Comparison of ENCODE assay signal across 8 cellular contexts in genomic region chr2:70086838-70087702, GRCh38. TPM values are rescaled to one million over a fixed set of nuclear protein-coding genes. Genes with fewer than 3 reads are reported as not detected.
DNase-seq lines count a peak whose midpoint lies in the region; ATAC-seq and TF ChIP-seq lines count a peak whose summit lies in the region.

TSS of gene PCBP1 (plus strand) at chr2:70087477. CDS start at chr2:70087744, 267 bp downstream.

- 0 to 1% methylated on average over 69 to 87 of the region's 94 CpGs for WGBS in heart right ventricle, 2 donors
- WGBS in transverse colon (ENCODE audit: low coverage in 1 of 2), 2 donors: 1% methylated on average over 56 of the region's 94 CpGs; no CpG with 5 or more reads in 1 of the 2 donors

- H3K4me3 ChIP-seq in heart right ventricle (peak within 1 kb of the TSS; percentile 53 to 98 (median 86)), transverse colon (peak within 1 kb of the TSS; percentile 74 to 88 (median 80))

- TF ChIP-seq POLR2A in transverse colon (IDR thresholded peaks at IDR 0.05): peak; percentile 91

- H3K36me3 Mint-ChIP-seq in T-helper 17 cell (ENCODE audit: low read depth): peaks cover 7% of the 10 kb centered on the region

- peak within 1 kb of the TSS; percentile 100 for H3K27ac Mint-ChIP-seq in T-helper 17 cell

- H3K36me3 ChIP-seq in heart right ventricle: peaks cover 0 to 41% (median 16%) of the 10 kb centered on the region in 9 donors
- no peaks in the 10 kb centered on the region for H3K36me3 ChIP-seq in transverse colon

- intact Hi-C loops in heart right ventricle (cut with DNase I) (loop anchor here (1.0 to 5.0 kb wide), 11 partner anchors 35 to 175 kb away; partner anchors contain the start of gene MXD1 (in 4 of the 10)), posterior cingulate gyrus (cut with DNase I) (loop anchor here (1.0 to 5.0 kb wide), 3 partner anchors 40 to 260 kb away; partner anchors contain the start of gene GMCL1), transverse colon (cut with DNase I; ENCODE audit: low total_unique reads) (loop anchor here (1.0 kb wide), 1 partner anchor 55 kb away; no protein-coding TSS in a partner anchor)

- H3K27ac ChIP-seq in heart right ventricle (peak within 1 kb of the TSS; percentile 99 to 100 (median 100)), transverse colon (peak within 1 kb of the TSS; percentile 97 to 100 (median 98))

- no peak for TF ChIP-seq EP300 in transverse colon (IDR thresholded peaks at IDR 0.05; ENCODE audit: low read depth)

- H3K27me3 ChIP-seq in heart right ventricle (no peaks in the 10 kb centered on the region), transverse colon (no peaks in the 10 kb centered on the region)

- H3K4me1 ChIP-seq in heart right ventricle (peaks cover 4 to 60% (median 46%) of the 10 kb centered on the region in 9 donors), transverse colon (peaks cover 28 to 58% (median 43%) of the 10 kb centered on the region in 4 donors)

- peak within 1 kb of the TSS; percentile 95 for H3K4me3 Mint-ChIP-seq in T-helper 17 cell

- in situ Hi-C loops in GM13976 (cut with MboI; ENCODE audit: low sequenced_read_pairs, unreplicated experiment): no loop called here
- in situ Hi-C loops in transverse colon (cut with MboI; ENCODE audit: low pct_ligation_motif_present in 1 of 4, low pct_unique_long_range_greater_than_20kb in 1 of 4, low sequenced_read_pairs in 3 of 4): loop anchor here in 1 of 4 donors (10.0 kb wide), 1 partner anchor 48 kb away; no protein-coding TSS in a partner anchor

- peaks cover 62% of the 10 kb centered on the region for H3K4me1 Mint-ChIP-seq in T-helper 17 cell

- H3K9me3 ChIP-seq in T-helper 17 cell (ENCODE audit: control insufficient read depth, low read length, poor library complexity, severe bottlenecking) (no peaks in the 10 kb centered on the region), heart right ventricle (no peaks in the 10 kb centered on the region), transverse colon (no peaks in the 10 kb centered on the region)

- H3K27me3 Mint-ChIP-seq in T-helper 17 cell: no peaks in the 10 kb centered on the region

- TF ChIP-seq CTCF in GM13976 (IDR thresholded peaks at IDR 0.05; ENCODE audit: borderline replicate concordance, control extremely low read depth, extremely low read depth, insufficient read depth, missing control alignments) (no peak), heart right ventricle (IDR thresholded peaks at IDR 0.05) (no peak), transverse colon (IDR thresholded peaks at IDR 0.05) (no peak)

- peak; percentile 94 for DNase-seq in GM13976 (ENCODE audit: low spot score)
- DNase-seq in NCI-H187 treated with DMSO at 0.1 percent for 48 hours (lab: John Stamatoyannopoulos, UW): peak; percentile 71
- DNase-seq in T-helper 17 cell: peak; percentile 91 to 97 (median 97)
- peak; percentile 95 for DNase-seq in amniotic epithelial cell (ENCODE audit: low read depth)
- DNase-seq in heart right ventricle: peak; percentile 97 to 98
- DNase-seq in posterior cingulate gyrus: peak; percentile 85 to 98 (median 90)
- DNase-seq in transverse colon: peak; percentile 97

- ATAC-seq in HG02885 (IDR thresholded peaks at IDR 0.05; ENCODE audit: poor library complexity, unreplicated experiment) (peak; percentile 42), T-helper 17 cell (peak; percentile 65), heart right ventricle (peak; percentile 85 to 93 (median 91))

RNA-seq across cellular contexts. Expression of gene PCBP1, which starts in this region (rescaled TPM):
- total RNA-seq in T-helper 17 cell (100 to 1,000 TPM; 334 to 345 TPM), heart right ventricle (100 to 1,000 TPM; 197 to 275 (median 219) TPM), transverse colon (100 to 1,000 TPM; 103 to 189 (median 149) TPM)
- polyA plus RNA-seq in heart right ventricle: 100 to 1,000 TPM; 237 to 288 TPM

Comparison
In these comparisons a context has a peak if more than half of its experiments do, and no peak if none do; other contexts are left out.
1. Peak in every context shown above with its lines: DNase-seq, ATAC-seq, H3K4me3 ChIP-seq and H3K27ac ChIP-seq.